Comparison of ENCODE assay signal across 15 cellular contexts in the genomic region with DNA sequence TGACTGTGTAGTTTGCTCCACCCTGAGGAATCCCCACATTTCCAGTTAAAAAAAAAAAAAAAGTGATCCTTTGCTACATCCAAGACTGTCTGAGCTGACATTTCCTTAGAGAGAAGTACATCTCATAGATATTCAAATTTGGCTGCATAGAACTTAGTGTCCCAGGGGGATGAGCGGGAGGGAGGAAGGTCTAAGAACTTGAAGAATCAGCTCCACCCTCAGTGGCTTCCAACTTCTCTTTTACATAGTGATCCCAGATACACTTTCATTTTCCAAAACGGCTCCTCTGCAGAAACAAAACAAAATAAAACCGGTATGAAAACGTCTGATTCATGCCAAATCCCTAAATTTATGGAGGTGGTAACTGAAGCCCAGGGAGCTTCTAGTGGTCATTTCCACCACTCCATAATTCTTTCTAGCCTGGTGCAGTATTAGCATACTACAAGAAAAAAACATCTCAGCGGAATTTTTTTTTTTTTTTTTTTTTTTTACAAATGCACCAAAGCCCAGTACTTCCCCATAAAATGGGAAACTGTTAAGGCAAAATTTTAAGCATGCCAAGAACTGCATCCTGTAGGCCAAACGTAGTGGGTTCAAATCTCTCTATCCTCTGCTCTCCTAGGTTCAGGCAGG. TPM values are rescaled to one million over a fixed set of nuclear protein-coding genes. Genes with fewer than 3 reads are reported as not detected.
DNase-seq lines count a peak whose midpoint lies in the region; ATAC-seq and TF ChIP-seq lines count a peak whose summit lies in the region.
"Had no signal": no experiment of that assay in that cellular context is flagged by ENCODE, and none has a peak within 500 bp of the region (broad histone marks: within the 10 kb centered on the region; RNA-seq: fewer than 3 reads in every experiment).

No MANE protein-coding gene starts in this region.

- no peaks in the 10 kb centered on the region for H3F3A ChIP-seq in GM23248 (ENCODE audit: insufficient read depth)

- peak overlapping the region; percentile 26 to 68 for H3K27ac ChIP-seq in uterus
- no peak overlapping the region for H3K27ac ChIP-seq in GM23248

- no peak overlapping the region for H3K9ac ChIP-seq in NT2/D1 (ENCODE audit: insufficient read length, low read depth)
- H3K9ac ChIP-seq in GM23248, result no peak overlapping the region

- no peaks in the 10 kb centered on the region for H3K9me3 ChIP-seq in NT2/D1 (ENCODE audit: insufficient read depth, low read length)
- H3K9me3 ChIP-seq in uterus, result no peaks in the 10 kb centered on the region
- H3K9me3 ChIP-seq in GM23248 (ENCODE audit: low read depth), result no peaks in the 10 kb centered on the region
- H3K9me3 ChIP-seq: adrenal gland had no signal

- no peak overlapping the region for H3K4me3 ChIP-seq in NT2/D1 (ENCODE audit: insufficient read length, low read depth)
- peak overlapping the region in 1 of 2 donors; percentile 27 for H3K4me3 ChIP-seq in uterus
- no peak overlapping the region for H3K4me3 ChIP-seq in GM23248

- H3K9me2 ChIP-seq in GM23248 (ENCODE audit: insufficient read depth), result no peaks in the 10 kb centered on the region

- ATAC-seq in left cardiac atrium, result peak; percentile 79 to 85
- peak; percentile 62 for ATAC-seq in omental fat pad (ENCODE audit: low FRiP score)
- ATAC-seq: activated CD4-positive, CD25-positive, alpha-beta regulatory T cell treated with anti-CD3 and anti-CD28 coated beads, Interleukin-2, amount 50 U/mL, for 24 hours; left colon had no signal

- intact Hi-C loops in left cardiac atrium (cut with DNase I) (no loop called here), uterus (cut with DNase I; ENCODE audit: low total_unique reads) (no loop called here)

- no peak overlapping the region for H3K4me2 ChIP-seq in GM23248 (ENCODE audit: unreplicated experiment)

- no peak for TF ChIP-seq CTCF in omental fat pad (IDR thresholded peaks at IDR 0.05)
- peak in 1 of 4 experiments; percentile 9 for TF ChIP-seq CTCF in uterus (IDR thresholded peaks at IDR 0.05)

- H2AFZ ChIP-seq in GM23248, result no peak overlapping the region

- 2 to 3% methylated on average over 6 of the region's 6 CpGs for WGBS in GM23248 (ENCODE audit: low coverage in 1 of 2, low lambda C conversion rate in 2 of 2, missing lambda C conversion rate in 2 of 2), 2 experiments

- in situ Hi-C loops in GM23248 (cut with MboI), result no loop called here

- DNase-seq in NT2/D1 (ENCODE audit: low read depth, low spot score), result peak; percentile 39
- DNase-seq in left cardiac atrium, result no peak
- no peak for DNase-seq in omental fat pad (ENCODE audit: low spot score)
- peak; percentile 61 to 66 for DNase-seq in uterus
- no peak for DNase-seq in HCEC 1CT
- DNase-seq in GM23248, result no peak
- DNase-seq in NCI-H1092 (lab: John Stamatoyannopoulos, UW), result no peak
- DNase-seq: activated effector memory CD4-positive, alpha-beta T cell treated with Interleukin-2 at 50 U/mL for 16 hours; effector memory CD4-positive, alpha-beta T cell; left colon; NCI-H187; NCI-H446 treated with DMSO at 0.1 percent for 48 hours; SHP77 treated with DMSO at 0.1 percent for 48 hours had no signal

- no peaks in the 10 kb centered on the region for H4K20me1 ChIP-seq in GM23248 (ENCODE audit: insufficient read depth)

- H3K79me2 ChIP-seq in GM23248 (ENCODE audit: insufficient read depth), result no peaks in the 10 kb centered on the region

- H3K36me3 ChIP-seq in NT2/D1 (ENCODE audit: insufficient read depth, insufficient read length, low read length) (no peaks in the 10 kb centered on the region), uterus (no peaks in the 10 kb centered on the region), GM23248 (ENCODE audit: low read depth) (no peaks in the 10 kb centered on the region)
- H3K36me3 ChIP-seq: adrenal gland had no signal

- no peak for TF ChIP-seq POLR2A in uterus (IDR thresholded peaks at IDR 0.05)

- H3K4me1 ChIP-seq in NT2/D1 (ENCODE audit: insufficient read depth, insufficient read length) (peaks cover 5% of the 10 kb centered on the region), uterus (no peaks in the 10 kb centered on the region), GM23248 (ENCODE audit: insufficient read depth) (no peaks in the 10 kb centered on the region)
- H3K4me1 ChIP-seq: adrenal gland had no signal

- H3K27me3 ChIP-seq in NT2/D1 (ENCODE audit: insufficient read depth, insufficient read length) (peaks cover 2% of the 10 kb centered on the region), uterus (no peaks in the 10 kb centered on the region), GM23248 (replicated peaks; ENCODE audit: insufficient read depth) (no peaks in the 10 kb centered on the region)
- H3K27me3 ChIP-seq: adrenal gland had no signal

RNA-seq across cellular contexts. Expression of a gene that starts 29.4 kb away (rescaled TPM):
- 10 to 100 TPM; 19.5 to 38.5 TPM for total RNA-seq in left cardiac atrium
- total RNA-seq in omental fat pad, result 10 to 100 TPM; 49.8 to 83.6 (median 67.8) TPM
- total RNA-seq in uterus, result 10 to 100 TPM; 11.0 to 92.6 (median 26.3) TPM
- 0.22 TPM in 1 of 2 replicates, not detected in the other for total RNA-seq in GM23248 (2014; rRNA removed; shearing (Covaris generic))
- not detected in 2 replicates for polyA plus RNA-seq in GM23248 (2016; fragmentation: Nextera tagmentation; extraction: Ambion mirVana)

Comparison
In these comparisons a context has a peak if more than half of its experiments do, and no peak if none do; other contexts are left out.
1. DNase-seq: peak in NT2/D1 (single experiment) and uterus (2 of 2); none in left cardiac atrium (single experiment), omental fat pad (single experiment), HCEC 1CT (single experiment), GM23248 (single experiment) and NCI-H1092 (single experiment).